14 cellular contexts compared by ENCODE assay signal in the genomic region with DNA sequence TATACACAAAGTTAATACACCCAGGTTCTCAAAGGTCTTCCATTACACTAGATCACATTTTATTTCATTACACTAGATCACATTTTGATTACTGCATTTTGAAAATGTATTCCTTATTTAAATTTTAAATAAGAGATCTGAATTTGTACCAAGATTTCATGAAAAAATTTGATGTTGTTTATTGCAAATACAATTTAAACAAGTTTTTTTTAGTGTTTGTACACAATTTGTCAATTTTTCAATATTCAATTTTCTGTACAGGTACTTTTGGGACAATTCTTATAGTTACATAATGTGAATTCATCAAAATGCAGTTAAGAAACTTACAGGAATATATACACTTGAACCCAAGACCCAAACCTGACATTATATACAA. TPM values are rescaled to one million over a fixed set of nuclear protein-coding genes. Genes with fewer than 3 reads are reported as not detected.
DNase-seq lines count a peak whose midpoint lies in the region; ATAC-seq and TF ChIP-seq lines count a peak whose summit lies in the region.
"Had no signal": no experiment of that assay in that cellular context is flagged by ENCODE, and none has a peak within 500 bp of the region (broad histone marks: within the 10 kb centered on the region; RNA-seq: fewer than 3 reads in every experiment).

No MANE protein-coding gene starts in this region.

- CTCF ChIA-PET in MCF 10A (lab: Yijun Ruan, JAX) (interaction anchor here (0.6 to 0.7 kb wide), 4 partner anchors 134 to 1123 kb away, joined by 3 to 5 read pairs (median 3); no protein-coding TSS in a partner anchor), PC-3 (lab: Charles Lee) (no interaction called here)

- H3K36me3 ChIP-seq in breast epithelium (peaks cover 21% of the 10 kb centered on the region), PC-3 (ENCODE audit: low read depth, low read length) (peaks cover 48% of the 10 kb centered on the region), psoas muscle (ENCODE audit: insufficient read depth in 1 of 2, low read depth in 1 of 2) (peaks cover 6 to 52% of the 10 kb centered on the region in 2 donors), MM.1S (replicated peaks; ENCODE audit: insufficient read depth, low read length) (peaks cover 36% of the 10 kb centered on the region)

- no peaks in the 10 kb centered on the region for H3K4me1 ChIP-seq in breast epithelium
- H3K4me1 ChIP-seq in PC-3 (ENCODE audit: insufficient read depth, low read length) = no peaks in the 10 kb centered on the region
- H3K4me1 ChIP-seq in psoas muscle = peaks cover 21% of the 10 kb centered on the region
- H3K4me1 ChIP-seq in MM.1S (ENCODE audit: low read length) = peaks cover 25% of the 10 kb centered on the region
- H3K4me1 ChIP-seq: SJSA1 had no signal

- H3K36me3 Mint-ChIP-seq in MCF 10A (ENCODE audit: insufficient read depth, unreplicated experiment) (peaks cover 75% of the 10 kb centered on the region), chondrocyte (ENCODE audit: low read depth) (peaks cover 43% of the 10 kb centered on the region)

- H3K4me3 ChIP-seq in breast epithelium (no peak overlapping the region), PC-3 (ENCODE audit: low read length) (no peak overlapping the region), psoas muscle (no peak overlapping the region), MM.1S (ENCODE audit: low read length) (no peak overlapping the region)
- H3K4me3 ChIP-seq: SJSA1 had no signal

- TF ChIP-seq CTCF in MCF 10A (IDR thresholded peaks at IDR 0.05; ENCODE audit: unreplicated experiment) = no peak
- TF ChIP-seq CTCF in breast epithelium (IDR thresholded peaks at IDR 0.05) = no peak
- TF ChIP-seq CTCF in PC-3 (conservative IDR thresholded peaks at IDR 0.05; ENCODE audit: low read depth, low read length) = no peak
- no peak for TF ChIP-seq CTCF in chondrocyte (IDR thresholded peaks at IDR 0.05)
- no peak for TF ChIP-seq CTCF in psoas muscle (IDR thresholded peaks at IDR 0.05)
- no peak for TF ChIP-seq CTCF in MM.1S (IDR thresholded peaks at IDR 0.05; ENCODE audit: low read length)

- TF ChIP-seq POLR2A in breast epithelium (IDR thresholded peaks at IDR 0.05) = no peak

- no peak overlapping the region for H3K27ac ChIP-seq in breast epithelium
- H3K27ac ChIP-seq in PC-3 (ENCODE audit: low read length) = no peak overlapping the region
- peak overlapping the region; percentile 36 for H3K27ac ChIP-seq in psoas muscle
- H3K27ac ChIP-seq in MM.1S (ENCODE audit: low read length) = no peak overlapping the region

- intact Hi-C loops in MCF 10A (cut with micrococcal nuclease) (loop anchor here (5.0 kb wide), 1 partner anchor 206 kb away; no protein-coding TSS in a partner anchor), breast epithelium (cut with DNase I; ENCODE audit: low total_unique reads) (no loop called here), PC-3 (cut with micrococcal nuclease) (loop anchor here (5.0 kb wide), 3 partner anchors 206 to 366 kb away; partner anchors contain the start of gene SCAF11), psoas muscle (cut with DNase I) (no loop called here)

- H3K9me3 Mint-ChIP-seq in MCF 10A (ENCODE audit: unreplicated experiment) (no peaks in the 10 kb centered on the region), chondrocyte (ENCODE audit: low read depth) (no peaks in the 10 kb centered on the region)
- H3K9me3 Mint-ChIP-seq: CD4-positive, CD25-positive, alpha-beta regulatory T cell had no signal

- H3K79me2 ChIP-seq in PC-3 (ENCODE audit: low read length) (peaks cover 5% of the 10 kb centered on the region; the same call in 1 of the 2 replicates), MM.1S (ENCODE audit: low read length) (no peaks in the 10 kb centered on the region; the same call in 1 of the 2 replicates)

- POLR2A ChIA-PET in MCF 10A (lab: Yijun Ruan, JAX) = interaction anchor here (0.5 to 5.3 kb wide), 19 partner anchors 10 to 590 kb away, joined by 3 to 129 read pairs (median 7); partner anchors contain the start of gene SLC38A1
- POLR2A ChIA-PET in PC-3 (lab: Charles Lee; ENCODE audit: unreplicated experiment) = no interaction called here

- peak overlapping the region; percentile 7 for H3K27ac Mint-ChIP-seq in MCF 10A (ENCODE audit: low read depth, unreplicated experiment)
- peak overlapping the region; percentile 81 for H3K27ac Mint-ChIP-seq in chondrocyte (ENCODE audit: unreplicated experiment)

- H3K4me1 Mint-ChIP-seq in MCF 10A (ENCODE audit: insufficient read depth, unreplicated experiment) (peaks cover 24% of the 10 kb centered on the region), chondrocyte (ENCODE audit: low read depth) (peaks cover 47% of the 10 kb centered on the region)

- H4K20me1 ChIP-seq in PC-3 (ENCODE audit: low read length) = peaks cover 55% of the 10 kb centered on the region
- peaks cover 4% of the 10 kb centered on the region; the same call in 1 of the 2 replicates for H4K20me1 ChIP-seq in MM.1S (ENCODE audit: insufficient read depth, low read length)

- H3K9ac ChIP-seq in PC-3 (ENCODE audit: low read length) (no peak overlapping the region), MM.1S (ENCODE audit: low read length) (no peak overlapping the region)

- no peaks in the 10 kb centered on the region for H3K27me3 Mint-ChIP-seq in MCF 10A (ENCODE audit: insufficient read depth, unreplicated experiment)
- no peaks in the 10 kb centered on the region for H3K27me3 Mint-ChIP-seq in chondrocyte (ENCODE audit: low read depth)
- H3K27me3 Mint-ChIP-seq: CD4-positive, CD25-positive, alpha-beta regulatory T cell had no signal

- peak; percentile 2; the same call in 1 of the 2 replicates for ATAC-seq in PC-3
- ATAC-seq in psoas muscle = no peak

- H3K4me3 Mint-ChIP-seq in MCF 10A (ENCODE audit: unreplicated experiment) (no peak overlapping the region), chondrocyte (ENCODE audit: unreplicated experiment) (no peak overlapping the region)

- BruUV-seq in MCF 10A (replicated peaks; lab: Mats Ljungman, UMichigan) (no TSS peak), PC-3 (replicated peaks; lab: Mats Ljungman, UMichigan) (no TSS peak)

- DNase-seq in MCF 10A (ENCODE audit: unreplicated experiment) (no peak), breast epithelium (ENCODE audit: low spot score in 2 of 2) (no peak), PC-3 (no peak), chondrocyte (ENCODE audit: low spot score) (no peak), psoas muscle (no peak), SKM-1 treated with dmso at 0.1 percent for 144 hours (lab: John Stamatoyannopoulos, UW; ENCODE audit: unreplicated experiment) (no peak), MM.1S (no peak), NCI-H1694 treated with DMSO at 0.1 percent for 48 hours (lab: John Stamatoyannopoulos, UW) (no peak)
- DNase-seq: CD4-positive, CD25-positive, alpha-beta regulatory T cell; H7; NCI-H1105 treated with DMSO at 0.1 percent for 48 hours; NCI-H187 treated with DMSO at 0.1 percent for 48 hours; RPMI8226 had no signal

- H3K4me2 ChIP-seq in PC-3 (ENCODE audit: low read length) (no peak overlapping the region), MM.1S (ENCODE audit: low read depth, low read length) (no peak overlapping the region)

- H3F3A ChIP-seq in PC-3 (ENCODE audit: low read length, unreplicated experiment) (peaks cover 58% of the 10 kb centered on the region), MM.1S (ENCODE audit: insufficient read depth, low read length) (peaks cover 68% of the 10 kb centered on the region)

- H3K9me3 ChIP-seq in breast epithelium (no peaks in the 10 kb centered on the region), PC-3 (ENCODE audit: low read length) (no peaks in the 10 kb centered on the region), psoas muscle (no peaks in the 10 kb centered on the region), MM.1S (replicated peaks; ENCODE audit: insufficient read depth, low read length) (no peaks in the 10 kb centered on the region)

- H2AFZ ChIP-seq in PC-3 (ENCODE audit: low read length) (no peak overlapping the region), MM.1S (ENCODE audit: low read length) (no peak overlapping the region)

- H3K27me3 ChIP-seq in breast epithelium (no peaks in the 10 kb centered on the region), PC-3 (ENCODE audit: low read length) (no peaks in the 10 kb centered on the region), psoas muscle (ENCODE audit: insufficient read depth in 3 of 3, low read length in 2 of 3) (no peaks in the 10 kb centered on the region), MM.1S (replicated peaks; ENCODE audit: insufficient read depth, low read length) (no peaks in the 10 kb centered on the region)

- H3K9me2 ChIP-seq in PC-3 (replicated peaks; ENCODE audit: low read length) (no peaks in the 10 kb centered on the region), MM.1S (replicated peaks; ENCODE audit: insufficient read depth, low read length) (no peaks in the 10 kb centered on the region)

RNA-seq across cellular contexts. Expression of gene SLC38A2, which starts 14.3 kb away (rescaled TPM):
- total RNA-seq in MCF 10A (2022) (817 and 1,070 TPM in 2 replicates), breast epithelium (100 to 1,000 TPM; 250 to 424 (median 399) TPM), PC-3 (2014; rRNA removed) (214 and 232 TPM in 2 replicates), chondrocyte (580 to 614 TPM (median 596 TPM) in 3 replicates), psoas muscle (100 to 1,000 TPM; 287 to 428 (median 331) TPM)
- polyA plus RNA-seq in psoas muscle = 100 to 1,000 TPM in 2 of 3 donors, 10 to 100 TPM in 1; 35.8 to 317 (median 180) TPM

Comparison
In these comparisons a context has a peak if more than half of its experiments do, and no peak if none do; other contexts are left out.
1. intact Hi-C loops: an anchor here in MCF 10A (5.0 kb wide) and PC-3 (5.0 kb wide); none called in breast epithelium and psoas muscle.